14 cellular contexts compared by ENCODE assay signal in the genomic region with DNA sequence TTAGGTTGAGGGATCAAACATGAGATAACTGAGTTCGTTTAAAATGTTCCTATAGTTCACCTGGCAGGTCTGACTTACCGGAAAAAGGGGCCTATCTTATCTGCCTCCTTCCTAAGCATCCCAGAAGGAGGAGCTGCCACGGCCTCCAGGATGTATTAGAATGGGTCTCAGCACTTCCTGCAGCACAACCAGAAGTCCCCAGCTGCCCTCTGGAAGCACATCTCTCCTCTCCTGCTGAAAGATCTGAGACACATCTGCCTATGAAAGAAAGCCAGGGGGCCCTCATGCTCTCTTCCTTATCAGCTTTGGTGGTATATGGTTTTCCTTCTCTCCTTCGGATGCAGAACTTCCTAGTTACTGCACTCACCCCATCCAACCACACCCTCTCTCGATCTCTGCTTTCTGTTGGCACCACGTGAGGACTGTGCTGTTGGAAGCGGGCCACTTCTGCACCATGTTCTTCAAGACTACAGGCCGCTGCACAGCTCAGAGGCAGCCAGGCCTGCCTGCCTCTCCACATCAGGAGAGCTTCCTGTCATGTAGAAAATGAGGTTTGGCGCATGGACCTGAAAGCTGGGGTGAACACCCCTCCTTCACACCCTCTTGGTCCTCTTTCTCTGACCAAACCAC. TPM values are rescaled to one million over a fixed set of nuclear protein-coding genes. Genes with fewer than 3 reads are reported as not detected.
DNase-seq lines count a peak whose midpoint lies in the region; ATAC-seq and TF ChIP-seq lines count a peak whose summit lies in the region.
"Had no signal": no experiment of that assay in that cellular context is flagged by ENCODE, and none has a peak within 500 bp of the region (broad histone marks: within the 10 kb centered on the region; RNA-seq: fewer than 3 reads in every experiment).

No MANE protein-coding gene starts in this region.

- TF ChIP-seq CTCF in esophagus squamous epithelium (IDR thresholded peaks at IDR 0.05) (no peak), nephron progenitor cell (IDR thresholded peaks at IDR 0.05) (no peak), vagina (IDR thresholded peaks at IDR 0.05) (no peak), natural killer cell (IDR thresholded peaks at IDR 0.05) (no peak)

- H3K9me3 ChIP-seq in esophagus squamous epithelium (no peaks in the 10 kb centered on the region), vagina (no peaks in the 10 kb centered on the region)

- 28 to 38% methylated on average over 5 to 6 of the region's 9 CpGs for WGBS in esophagus squamous epithelium, 2 donors

- ATAC-seq in activated T-cell treated with anti-CD3 and anti-CD28 coated beads, Interleukin-2, amount 50 U/mL, for 4 hours = no peak
- ATAC-seq in natural killer cell = no peak
- no peak for ATAC-seq in activated CD8-positive, alpha-beta memory T cell treated with anti-CD3 and anti-CD28 coated beads, Interleukin-2, amount 10 ng/mL, durations not matched to agents 7 days and 5 days
- ATAC-seq: Panc1 had no signal

- H3K27me3 ChIP-seq in esophagus squamous epithelium (peaks cover 0 to 48% (median 0%) of the 10 kb centered on the region in 4 donors), vagina (no peaks in the 10 kb centered on the region)

- peaks cover 35% of the 10 kb centered on the region for H3K27me3 Mint-ChIP-seq in activated naive CD4-positive, alpha-beta T cell treated with anti-CD3 and anti-CD28 coated beads, Interleukin-2, amount 10 ng/mL, durations not matched to agents 7 days and 5 days
- peaks cover 2% of the 10 kb centered on the region for H3K27me3 Mint-ChIP-seq in nephron progenitor cell (ENCODE audit: low read depth, poor library complexity)
- peaks cover 72% of the 10 kb centered on the region for H3K27me3 Mint-ChIP-seq in activated T-cell treated with anti-CD3 and anti-CD28 coated beads, Interleukin-2, amount 50 U/mL, for 4 hours (ENCODE audit: low read depth)
- peaks cover 49 to 52% of the 10 kb centered on the region in 2 donors for H3K27me3 Mint-ChIP-seq in natural killer cell (ENCODE audit: low read depth in 2 of 2)
- H3K27me3 Mint-ChIP-seq in activated CD8-positive, alpha-beta memory T cell treated with anti-CD3 and anti-CD28 coated beads, Interleukin-2, amount 10 ng/mL, durations not matched to agents 7 days and 5 days = peaks cover 61% of the 10 kb centered on the region

- CTCF ChIA-PET in activated naive CD4-positive, alpha-beta T cell treated with anti-CD3 and anti-CD28 coated beads, Interleukin-2, amount 10 ng/mL, durations not matched to agents 7 days and 5 days (lab: Charles Lee) = interaction anchor here (1.1 kb wide), 1 partner anchor 1024 kb away, joined by 5 read pairs; no protein-coding TSS in a partner anchor
- CTCF ChIA-PET in activated CD8-positive, alpha-beta memory T cell treated with anti-CD3 and anti-CD28 coated beads, Interleukin-2, amount 10 ng/mL, durations not matched to agents 7 days and 5 days (lab: Charles Lee) = interaction anchor here (1.5 kb wide), 1 partner anchor 22 kb away, joined by 3 read pairs; no protein-coding TSS in a partner anchor

- peak overlapping the region; percentile 55 for H3K27ac Mint-ChIP-seq in activated naive CD4-positive, alpha-beta T cell treated with anti-CD3 and anti-CD28 coated beads, Interleukin-2, amount 10 ng/mL, durations not matched to agents 7 days and 5 days
- H3K27ac Mint-ChIP-seq in nephron progenitor cell = peak overlapping the region; percentile 87
- no peak overlapping the region for H3K27ac Mint-ChIP-seq in natural killer cell
- H3K27ac Mint-ChIP-seq in activated CD8-positive, alpha-beta memory T cell treated with anti-CD3 and anti-CD28 coated beads, Interleukin-2, amount 10 ng/mL, durations not matched to agents 7 days and 5 days = no peak overlapping the region

- DNase-seq in activated naive CD4-positive, alpha-beta T cell treated with anti-CD3 and anti-CD28 coated beads, Interleukin-2, amount 10 ng/mL, durations not matched to agents 7 days and 5 days = no peak
- DNase-seq in activated naive CD4-positive, alpha-beta T cell (lab: John Stamatoyannopoulos, UW) = no peak
- DNase-seq in esophagus squamous epithelium (lab: John Stamatoyannopoulos, UW) = no peak
- no peak for DNase-seq in nephron progenitor cell
- peak in 1 of 2 donors; percentile 86 for DNase-seq in vagina (ENCODE audit: extremely low spot score in 2 of 2)
- DNase-seq in activated T-cell treated with anti-CD3 and anti-CD28 coated beads, Interleukin-2, amount 50 U/mL, for 4 hours = no peak
- DNase-seq in natural killer cell = no peak
- DNase-seq in activated CD8-positive, alpha-beta memory T cell treated with anti-CD3 and anti-CD28 coated beads, Interleukin-2, amount 10 ng/mL, durations not matched to agents 7 days and 5 days = no peak
- DNase-seq: activated CD4-positive, alpha-beta T cell treated with anti-CD3 and anti-CD28 coated beads, Interleukin-2, amount 50 U/mL, for 4 hours; activated effector memory CD4-positive, alpha-beta T cell treated with anti-CD3 and anti-CD28 coated beads, Interleukin-2, amount 50 U/mL, for 16 hours; Karpas-422; NCI-H345; T-helper 2 cell had no signal

- peaks cover 26% of the 10 kb centered on the region for H3K4me1 Mint-ChIP-seq in activated naive CD4-positive, alpha-beta T cell treated with anti-CD3 and anti-CD28 coated beads, Interleukin-2, amount 10 ng/mL, durations not matched to agents 7 days and 5 days
- H3K4me1 Mint-ChIP-seq in nephron progenitor cell = peaks cover 73% of the 10 kb centered on the region
- H3K4me1 Mint-ChIP-seq in activated T-cell treated with anti-CD3 and anti-CD28 coated beads, Interleukin-2, amount 50 U/mL, for 4 hours (ENCODE audit: low read depth) = peaks cover 22% of the 10 kb centered on the region
- H3K4me1 Mint-ChIP-seq in natural killer cell = peaks cover 12 to 24% of the 10 kb centered on the region in 2 donors
- peaks cover 22% of the 10 kb centered on the region for H3K4me1 Mint-ChIP-seq in activated CD8-positive, alpha-beta memory T cell treated with anti-CD3 and anti-CD28 coated beads, Interleukin-2, amount 10 ng/mL, durations not matched to agents 7 days and 5 days

- H3K36me3 ChIP-seq in esophagus squamous epithelium (peaks cover 0 to 15% (median 0%) of the 10 kb centered on the region in 3 donors), vagina (peaks cover 0 to 25% of the 10 kb centered on the region in 2 donors)

- no peak for TF ChIP-seq POLR2A in esophagus squamous epithelium (IDR thresholded peaks at IDR 0.05)
- no peak for TF ChIP-seq POLR2A in vagina (IDR thresholded peaks at IDR 0.05)

- H3K27ac ChIP-seq in esophagus squamous epithelium (peak overlapping the region; percentile 48 to 94 (median 89)), vagina (peak overlapping the region; percentile 90)

- H3K4me1 ChIP-seq in esophagus squamous epithelium (peaks cover 37 to 100% (median 43%) of the 10 kb centered on the region in 3 donors), vagina (peaks cover 80% of the 10 kb centered on the region)

- H3K4me3 Mint-ChIP-seq in activated naive CD4-positive, alpha-beta T cell treated with anti-CD3 and anti-CD28 coated beads, Interleukin-2, amount 10 ng/mL, durations not matched to agents 7 days and 5 days = no peak overlapping the region
- H3K4me3 Mint-ChIP-seq in nephron progenitor cell (no peak overlapping the region), natural killer cell (no peak overlapping the region)
- H3K4me3 Mint-ChIP-seq in activated T-cell treated with anti-CD3 and anti-CD28 coated beads, Interleukin-2, amount 50 U/mL, for 4 hours = no peak overlapping the region
- no peak overlapping the region for H3K4me3 Mint-ChIP-seq in activated CD8-positive, alpha-beta memory T cell treated with anti-CD3 and anti-CD28 coated beads, Interleukin-2, amount 10 ng/mL, durations not matched to agents 7 days and 5 days

- intact Hi-C loops in esophagus squamous epithelium (cut with DNase I) (no loop called here), vagina (cut with DNase I) (loop anchor here (10.0 kb wide), 1 partner anchor 666 kb away; no protein-coding TSS in a partner anchor), natural killer cell (cut with micrococcal nuclease) (no loop called here)

- no peaks in the 10 kb centered on the region for H3K9me3 Mint-ChIP-seq in activated naive CD4-positive, alpha-beta T cell treated with anti-CD3 and anti-CD28 coated beads, Interleukin-2, amount 10 ng/mL, durations not matched to agents 7 days and 5 days
- H3K9me3 Mint-ChIP-seq in nephron progenitor cell = no peaks in the 10 kb centered on the region
- H3K9me3 Mint-ChIP-seq in activated T-cell treated with anti-CD3 and anti-CD28 coated beads, Interleukin-2, amount 50 U/mL, for 4 hours = no peaks in the 10 kb centered on the region
- no peaks in the 10 kb centered on the region for H3K9me3 Mint-ChIP-seq in natural killer cell
- H3K9me3 Mint-ChIP-seq in activated CD8-positive, alpha-beta memory T cell treated with anti-CD3 and anti-CD28 coated beads, Interleukin-2, amount 10 ng/mL, durations not matched to agents 7 days and 5 days (ENCODE audit: low read depth) = no peaks in the 10 kb centered on the region

- H3K4me3 ChIP-seq in esophagus squamous epithelium = peak overlapping the region in 3 of 4 donors; percentile 7 to 65 (median 34)
- H3K4me3 ChIP-seq in vagina = peak overlapping the region; percentile 25 to 68

- no peaks in the 10 kb centered on the region for H3K36me3 Mint-ChIP-seq in activated naive CD4-positive, alpha-beta T cell treated with anti-CD3 and anti-CD28 coated beads, Interleukin-2, amount 10 ng/mL, durations not matched to agents 7 days and 5 days
- H3K36me3 Mint-ChIP-seq in nephron progenitor cell (ENCODE audit: low read depth) (peaks cover 46% of the 10 kb centered on the region), natural killer cell (no peaks in the 10 kb centered on the region)
- no peaks in the 10 kb centered on the region for H3K36me3 Mint-ChIP-seq in activated T-cell treated with anti-CD3 and anti-CD28 coated beads, Interleukin-2, amount 50 U/mL, for 4 hours (ENCODE audit: insufficient read depth)
- no peaks in the 10 kb centered on the region for H3K36me3 Mint-ChIP-seq in activated CD8-positive, alpha-beta memory T cell treated with anti-CD3 and anti-CD28 coated beads, Interleukin-2, amount 10 ng/mL, durations not matched to agents 7 days and 5 days

RNA-seq across cellular contexts. Expression of a gene that starts 6.5 kb away (rescaled TPM):
- total RNA-seq in esophagus squamous epithelium = 100 to 1,000 TPM in 2 of 4 donors, 10 to 100 TPM in 2; 26.9 to 899 (median 95.4) TPM
- total RNA-seq in vagina = 1,041 TPM
- total RNA-seq in activated T-cell treated with anti-CD3 and anti-CD28 coated beads, Interleukin-2, amount 50 U/mL, for 4 hours = 1 to 10 TPM; 1.8 to 2.7 (median 2.4) TPM
- total RNA-seq in natural killer cell = not detected
- under 1 TPM in 1 of 2 experiments, not detected in 1; 0.02 TPM for total RNA-seq in activated CD8-positive, alpha-beta memory T cell treated with anti-CD3 and anti-CD28 coated beads, Interleukin-2, amount 10 ng/mL, durations not matched to agents 7 days and 5 days

RNA-seq across cellular contexts. Expression of a gene that starts 55.6 kb away (rescaled TPM):
- 100 to 1,000 TPM; 113 to 207 (median 167) TPM for total RNA-seq in esophagus squamous epithelium
- total RNA-seq in vagina = 82.7 TPM
- total RNA-seq in activated T-cell treated with anti-CD3 and anti-CD28 coated beads, Interleukin-2, amount 50 U/mL, for 4 hours = 1 to 10 TPM in 2 of 3 donors, under 1 TPM in 1; 0.73 to 1.9 (median 1.4) TPM
- total RNA-seq in natural killer cell = under 1 TPM in 1 of 3 donors, not detected in 2; 0.21 TPM
- total RNA-seq in activated CD8-positive, alpha-beta memory T cell treated with anti-CD3 and anti-CD28 coated beads, Interleukin-2, amount 10 ng/mL, durations not matched to agents 7 days and 5 days = 1 to 10 TPM in 1 of 2 experiments, under 1 TPM in 1; 0.96 to 3.5 TPM

Comparison
In these comparisons a context has a peak if more than half of its experiments do, and no peak if none do; other contexts are left out.
1. H3K27ac Mint-ChIP-seq: peak in activated naive CD4-positive, alpha-beta T cell treated with anti-CD3 and anti-CD28 coated beads, Interleukin-2, amount 10 ng/mL, durations not matched to agents 7 days and 5 days (single experiment) and nephron progenitor cell (single experiment); none in natural killer cell (0 of 2) and activated CD8-positive, alpha-beta memory T cell treated with anti-CD3 and anti-CD28 coated beads, Interleukin-2, amount 10 ng/mL, durations not matched to agents 7 days and 5 days (single experiment).
2. RNA of a gene that starts 6.5 kb away (total RNA-seq): 1,041 TPM in vagina (single experiment) and 26.9 to 899 TPM in esophagus squamous epithelium; 1.8 to 2.7 TPM in activated T-cell treated with anti-CD3 and anti-CD28 coated beads, Interleukin-2, amount 50 U/mL, for 4 hours, 0.02 TPM in activated CD8-positive, alpha-beta memory T cell treated with anti-CD3 and anti-CD28 coated beads, Interleukin-2, amount 10 ng/mL, durations not matched to agents 7 days and 5 days and not detected in natural killer cell; every median in the first group is over 4 times any median in the second.
3. RNA of a gene that starts 55.6 kb away (total RNA-seq): 113 to 207 TPM in esophagus squamous epithelium and 82.7 TPM in vagina (single experiment); 0.96 to 3.5 TPM in activated CD8-positive, alpha-beta memory T cell treated with anti-CD3 and anti-CD28 coated beads, Interleukin-2, amount 10 ng/mL, durations not matched to agents 7 days and 5 days, 0.73 to 1.9 TPM in activated T-cell treated with anti-CD3 and anti-CD28 coated beads, Interleukin-2, amount 50 U/mL, for 4 hours and 0.21 TPM in natural killer cell; every median in the first group is over 10 times any median in the second.